Comparison of ENCODE assay signal across 24 cellular contexts in the genomic region with DNA sequence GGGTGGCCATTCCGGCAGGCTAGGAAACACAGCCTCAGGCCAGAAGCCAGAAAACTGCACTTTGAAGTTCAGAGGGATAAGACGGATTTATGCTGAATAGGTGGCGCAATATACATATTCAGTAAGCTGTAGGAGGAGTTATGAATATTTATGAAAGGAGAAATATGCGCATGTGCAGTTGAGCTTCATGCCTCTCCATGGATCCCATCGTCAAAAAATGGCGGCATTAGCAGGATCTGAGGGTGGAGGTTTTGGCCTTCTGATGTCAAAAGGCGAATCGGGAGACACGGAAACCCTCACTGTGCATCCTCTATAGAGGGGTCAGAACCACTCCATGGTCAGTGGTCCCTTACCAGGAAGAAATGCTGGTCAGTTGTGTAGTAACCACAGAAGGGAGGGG.
A peak's percentile ranks its signal among the peaks of the same experiment; 100 is the strongest.
DNase-seq lines count a peak whose midpoint lies in the region; ATAC-seq and TF ChIP-seq lines count a peak whose summit lies in the region.
"Had no signal": no experiment of that assay in that cellular context is flagged by ENCODE, and none has a peak within 500 bp of the region (broad histone marks: within the 10 kb centered on the region; RNA-seq: fewer than 3 reads in every experiment).

No MANE protein-coding gene starts in this region.

- H3K9me3 Mint-ChIP-seq in mesothelial cell of epicardium (no peaks in the 10 kb centered on the region), type B pancreatic cell (no peaks in the 10 kb centered on the region)
- H3K9me3 Mint-ChIP-seq: CD14-positive monocyte; CD4-positive, alpha-beta memory T cell; CD8-positive, alpha-beta memory T cell had no signal

- peak overlapping the region; percentile 33 for H3K4me3 ChIP-seq in SK-N-MC
- H3K4me3 ChIP-seq: BLaER1 had no signal

- DNase-seq in ELF-1 (ENCODE audit: low read depth, low spot score) (peak; percentile 12), SK-N-MC (ENCODE audit: low read depth, low spot score) (peak; percentile 32), mesothelial cell of epicardium (ENCODE audit: low spot score in 2 of 2, unreplicated experiment in 2 of 2) (no peak), type B pancreatic cell (ENCODE audit: extremely low spot score, unreplicated experiment) (no peak), NCI-H2171 treated with DMSO at 0.1 percent for 48 hours (lab: John Stamatoyannopoulos, UW) (no peak)
- DNase-seq in activated CD4-positive, alpha-beta T cell treated with anti-CD3 and anti-CD28 coated beads, Interleukin-2, amount 50 U/mL, for 1 hour, result no peak
- DNase-seq: 8988T; ACHN; BE2C; C1 segment of cervical spinal cord; CD4-positive, alpha-beta memory T cell; CD4-positive, CD25-positive, alpha-beta regulatory T cell; CD8-positive, alpha-beta memory T cell; COR-L47; DMS 273 treated with DMSO at 0.1 percent for 48 hours; DMS153; DMS53; DMS79; DND-41; EL; GF-D8 had no signal

- no peak for ATAC-seq in HG03196 (IDR thresholded peaks at IDR 0.05; ENCODE audit: unreplicated experiment)

- H3K36me3 Mint-ChIP-seq in mesothelial cell of epicardium (peaks cover 11% of the 10 kb centered on the region), type B pancreatic cell (peaks cover 19% of the 10 kb centered on the region)

- no peak overlapping the region for H3K4me3 Mint-ChIP-seq in mesothelial cell of epicardium
- H3K4me3 Mint-ChIP-seq in type B pancreatic cell, result peak overlapping the region; percentile 24
- H3K4me3 Mint-ChIP-seq: CD14-positive monocyte; CD4-positive, alpha-beta memory T cell; CD4-positive, CD25-positive, alpha-beta regulatory T cell; CD8-positive, alpha-beta memory T cell had no signal

- no peak overlapping the region for H3K9ac ChIP-seq in SK-N-MC (ENCODE audit: insufficient read length)
- H3K9ac ChIP-seq: BLaER1 had no signal

- no peak overlapping the region for H3K27ac ChIP-seq in SK-N-MC
- H3K27ac ChIP-seq: BLaER1 had no signal

- H3K27ac Mint-ChIP-seq in mesothelial cell of epicardium (peak overlapping the region; percentile 41), type B pancreatic cell (peak overlapping the region; percentile 85)
- H3K27ac Mint-ChIP-seq: CD4-positive, alpha-beta memory T cell; CD4-positive, CD25-positive, alpha-beta regulatory T cell; CD8-positive, alpha-beta memory T cell had no signal

- H3K9me3 ChIP-seq in SK-N-MC (ENCODE audit: low read depth, low read length), result no peaks in the 10 kb centered on the region
- H3K9me3 ChIP-seq: BE2C, BLaER1 had no signal

- H3K36me3 ChIP-seq in SK-N-MC (ENCODE audit: insufficient read depth, low read length), result no peaks in the 10 kb centered on the region
- H3K36me3 ChIP-seq: BE2C had no signal

- TF ChIP-seq CTCF in mesothelial cell of epicardium (IDR thresholded peaks at IDR 0.05; ENCODE audit: unreplicated experiment), result no peak
- no peak for TF ChIP-seq CTCF in type B pancreatic cell (conservative IDR thresholded peaks at IDR 0.05)

- no peaks in the 10 kb centered on the region for H3K27me3 Mint-ChIP-seq in mesothelial cell of epicardium (ENCODE audit: low read depth)
- no peaks in the 10 kb centered on the region for H3K27me3 Mint-ChIP-seq in type B pancreatic cell
- H3K27me3 Mint-ChIP-seq: CD4-positive, alpha-beta memory T cell; CD4-positive, CD25-positive, alpha-beta regulatory T cell; CD8-positive, alpha-beta memory T cell had no signal

- H3K4me1 Mint-ChIP-seq in mesothelial cell of epicardium (peaks cover 49% of the 10 kb centered on the region), type B pancreatic cell (ENCODE audit: unreplicated experiment) (peaks cover 53% of the 10 kb centered on the region)
- H3K4me1 Mint-ChIP-seq: CD14-positive monocyte; CD4-positive, CD25-positive, alpha-beta regulatory T cell; CD8-positive, alpha-beta memory T cell had no signal

Comparison
In these comparisons a context has a peak if more than half of its experiments do, and no peak if none do; other contexts are left out.
1. DNase-seq: peak in ELF-1 (single experiment) and SK-N-MC (single experiment); none in mesothelial cell of epicardium (0 of 2), type B pancreatic cell (single experiment), NCI-H2171 treated with DMSO at 0.1 percent for 48 hours (single experiment) and activated CD4-positive, alpha-beta T cell treated with anti-CD3 and anti-CD28 coated beads, Interleukin-2, amount 50 U/mL, for 1 hour (single experiment).